In the genomic region with DNA sequence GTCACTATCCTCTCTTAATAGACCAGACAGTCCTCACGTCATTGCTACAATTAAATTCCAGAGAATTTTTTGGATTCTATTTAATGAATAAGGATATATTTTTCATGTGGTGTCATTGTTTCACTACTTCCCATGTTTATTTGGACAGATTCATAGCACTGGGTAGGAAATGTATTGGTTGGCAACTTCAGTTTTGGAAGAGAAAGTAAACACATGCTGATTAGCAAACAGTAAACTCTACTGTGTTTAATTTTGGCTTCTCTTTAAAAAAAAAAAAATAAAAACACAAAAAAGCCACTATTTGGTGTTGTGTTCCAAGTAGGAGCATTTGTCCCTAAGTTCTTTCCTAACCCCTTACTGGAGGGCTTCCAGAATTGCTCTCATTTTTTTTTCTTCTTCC, we compare ENCODE assay signal across 18 cellular contexts.
DNase-seq lines count a peak whose midpoint lies in the region; ATAC-seq and TF ChIP-seq lines count a peak whose summit lies in the region.
"Had no signal": no experiment of that assay in that cellular context is flagged by ENCODE, and none has a peak within 500 bp of the region (broad histone marks: within the 10 kb centered on the region; RNA-seq: fewer than 3 reads in every experiment).

No MANE protein-coding gene starts in this region.

- H3K27ac ChIP-seq in ACC112 (ENCODE audit: low read depth, low read length) (peak overlapping the region; percentile 79; the same call in 1 of the 2 replicates), mammary epithelial cell (ENCODE audit: insufficient read depth, low read depth, low read length) (peak overlapping the region; percentile 8), left ventricle myocardium inferior (replicated peaks) (peak overlapping the region; percentile 83), psoas muscle (peak overlapping the region; percentile 36)
- H3K27ac ChIP-seq: BLaER1 treated with 17β-estradiol and CSF1 and Interleukin-3, amounts not matched to agents 10 nM and 100 nM; parathyroid adenoma had no signal

- H2AFZ ChIP-seq in ACC112 (ENCODE audit: low read length, unreplicated experiment): no peak overlapping the region
- no peak overlapping the region for H2AFZ ChIP-seq in mammary epithelial cell (ENCODE audit: low read depth, low read length)
- H2AFZ ChIP-seq: parathyroid adenoma had no signal

- ATAC-seq in psoas muscle (no peak), GM19467 (IDR thresholded peaks at IDR 0.05; ENCODE audit: unreplicated experiment) (no peak), GM18520 (IDR thresholded peaks at IDR 0.05; ENCODE audit: unreplicated experiment) (no peak), GM18861 (IDR thresholded peaks at IDR 0.05; ENCODE audit: unreplicated experiment) (no peak)
- ATAC-seq: activated T-helper 17 cell treated with anti-CD3 and anti-CD28 coated beads, Interleukin-2, amount 50 U/mL, for 72 hours; natural killer cell treated with Interleukin-12 subunit alpha and Interleukin-12 subunit beta and Interleukin-15 and Interleukin-18, amount 100 ng/mL, for 72 hours had no signal

- dilution Hi-C loops in mammary epithelial cell (cut with HindIII; ENCODE audit: low sequenced_read_pairs): no loop called here

- no peaks in the 10 kb centered on the region for H3K9me3 ChIP-seq in mammary epithelial cell (replicated peaks; ENCODE audit: insufficient read depth, low read length)
- no peaks in the 10 kb centered on the region for H3K9me3 ChIP-seq in left ventricle myocardium inferior (replicated peaks)
- no peaks in the 10 kb centered on the region for H3K9me3 ChIP-seq in psoas muscle
- H3K9me3 ChIP-seq: BLaER1 treated with 17β-estradiol and CSF1 and Interleukin-3, amounts not matched to agents 10 nM and 100 nM had no signal

- H3K4me1 ChIP-seq in ACC112 (ENCODE audit: control insufficient read depth, insufficient read depth, low read length, unreplicated experiment) (peaks cover 55% of the 10 kb centered on the region), mammary epithelial cell (ENCODE audit: insufficient read depth, low read length) (peaks cover 35% of the 10 kb centered on the region), left ventricle myocardium inferior (peaks cover 94% of the 10 kb centered on the region), psoas muscle (peaks cover 65% of the 10 kb centered on the region)
- H3K4me1 ChIP-seq: BLaER1 treated with 17β-estradiol and CSF1 and Interleukin-3, amounts not matched to agents 10 nM and 100 nM; parathyroid adenoma had no signal

- H4K20me1 ChIP-seq in mammary epithelial cell (ENCODE audit: insufficient read depth, low read length): no peaks in the 10 kb centered on the region
- H4K20me1 ChIP-seq: BLaER1 treated with 17β-estradiol and CSF1 and Interleukin-3, amounts not matched to agents 10 nM and 100 nM had no signal

- in situ Hi-C loops in mammary epithelial cell (cut with MboI; ENCODE audit: low sequenced_read_pairs in 2 of 2): no loop called here

- no peak overlapping the region for H3K9ac ChIP-seq in mammary epithelial cell (ENCODE audit: insufficient read depth, low read length)
- H3K9ac ChIP-seq: BLaER1 treated with 17β-estradiol and CSF1 and Interleukin-3, amounts not matched to agents 10 nM and 100 nM; parathyroid adenoma had no signal

- DNase-seq in mammary epithelial cell (no peak), left ventricle myocardium inferior (no peak), psoas muscle (no peak), NCI-H2029 (lab: John Stamatoyannopoulos, UW) (no peak)
- DNase-seq: ACHN; activated CD4-positive, alpha-beta T cell treated with anti-CD3 and anti-CD28 coated beads, Interleukin-2, amount 10 ng/mL, durations not matched to agents 7 days and 5 days; activated naive CD8-positive, alpha-beta T cell treated with anti-CD3 and anti-CD28 coated beads for 36 hours; HFFc6; NCI-H1436; NCI-H2171 treated with DMSO at 0.1 percent for 48 hours had no signal

- H3K4me3 ChIP-seq in ACC112 (ENCODE audit: low read depth, low read length): peak overlapping the region; percentile 12
- H3K4me3 ChIP-seq in mammary epithelial cell (replicated peaks in 1 of 3; ENCODE audit: insufficient read depth in 1 of 3, low read depth in 2 of 3, low read length in 3 of 3): no peak overlapping the region
- peak overlapping the region; percentile 26 for H3K4me3 ChIP-seq in left ventricle myocardium inferior
- H3K4me3 ChIP-seq in psoas muscle: no peak overlapping the region
- H3K4me3 ChIP-seq: BLaER1 treated with 17β-estradiol and CSF1 and Interleukin-3, amounts not matched to agents 10 nM and 100 nM had no signal

- TF ChIP-seq CTCF in mammary epithelial cell (conservative IDR thresholded peaks at IDR 0.05 in 1 of 2, IDR thresholded peaks at IDR 0.05 in 1 of 2; ENCODE audit: extremely low read depth in 1 of 2, insufficient read depth in 1 of 2, low read depth in 1 of 2, low read length in 2 of 2) (no peak), left ventricle myocardium inferior (IDR thresholded peaks at IDR 0.05; ENCODE audit: borderline replicate concordance) (no peak), psoas muscle (IDR thresholded peaks at IDR 0.05) (no peak)

- H3K27me3 ChIP-seq in ACC112 (ENCODE audit: insufficient read depth, low read length): no peaks in the 10 kb centered on the region
- H3K27me3 ChIP-seq in mammary epithelial cell (ENCODE audit: insufficient read depth, low read length): no peaks in the 10 kb centered on the region
- H3K27me3 ChIP-seq in left ventricle myocardium inferior (ENCODE audit: low read depth): no peaks in the 10 kb centered on the region
- H3K27me3 ChIP-seq in psoas muscle (ENCODE audit: insufficient read depth in 3 of 3, low read length in 2 of 3): no peaks in the 10 kb centered on the region
- H3K27me3 ChIP-seq: BLaER1 treated with 17β-estradiol and CSF1 and Interleukin-3, amounts not matched to agents 10 nM and 100 nM had no signal

- BruUV-seq in mammary epithelial cell (replicated peaks; lab: Mats Ljungman, UMichigan): no TSS peak

- 64% methylated on average over 1 of the region's 1 CpG for WGBS in mammary epithelial cell (ENCODE audit: low coverage, missing lambda C conversion rate)
- 24 to 50% (median 24%) methylated on average over 1 of the region's 1 CpG for WGBS in psoas muscle, 3 donors

- peaks cover 54% of the 10 kb centered on the region for H3K79me2 ChIP-seq in ACC112 (ENCODE audit: control insufficient read depth, insufficient read depth, low read length, unreplicated experiment)
- peaks cover 73% of the 10 kb centered on the region for H3K79me2 ChIP-seq in mammary epithelial cell (ENCODE audit: insufficient read depth, low read length)
- H3K79me2 ChIP-seq: parathyroid adenoma had no signal

- H3K36me3 ChIP-seq in ACC112 (ENCODE audit: insufficient read depth, low read length) (no peaks in the 10 kb centered on the region), mammary epithelial cell (ENCODE audit: insufficient read depth, low read length) (peaks cover 1% of the 10 kb centered on the region), left ventricle myocardium inferior (peaks cover 5% of the 10 kb centered on the region), psoas muscle (ENCODE audit: insufficient read depth in 1 of 2, low read depth in 1 of 2) (no peaks in the 10 kb centered on the region)
- H3K36me3 ChIP-seq: BLaER1 treated with 17β-estradiol and CSF1 and Interleukin-3, amounts not matched to agents 10 nM and 100 nM had no signal

- CTCF ChIA-PET in mammary epithelial cell (lab: Charles Lee; ENCODE audit: low non-redundant PET): no interaction called here

- intact Hi-C loops in mammary epithelial cell (cut with micrococcal nuclease) (loop anchor here (5.0 kb wide), 1 partner anchor 111 kb away; no protein-coding TSS in a partner anchor), left ventricle myocardium inferior (cut with micrococcal nuclease) (no loop called here), psoas muscle (cut with DNase I) (no loop called here)

- no peak overlapping the region for H3K4me2 ChIP-seq in mammary epithelial cell (ENCODE audit: insufficient read depth, low read depth, low read length)
- H3K4me2 ChIP-seq: BLaER1 treated with 17β-estradiol and CSF1 and Interleukin-3, amounts not matched to agents 10 nM and 100 nM had no signal

Comparison
In these comparisons a context has a peak if more than half of its experiments do, and no peak if none do; other contexts are left out.
1. H3K27ac ChIP-seq: peak in every context shown above with its lines; median percentile 83 in left ventricle myocardium inferior; 79 in ACC112; 36 in psoas muscle; 8 in mammary epithelial cell.
2. H3K4me3 ChIP-seq: peak in ACC112 (single experiment) and left ventricle myocardium inferior (single experiment); none in mammary epithelial cell (0 of 3) and psoas muscle (single experiment).